19 cellular contexts compared by ENCODE assay signal in genomic region chr17:17817552-17817947, GRCh38. TPM values are rescaled to one million over a fixed set of nuclear protein-coding genes. Genes with fewer than 3 reads are reported as not detected.
DNase-seq lines count a peak whose midpoint lies in the region; ATAC-seq, FAIRE-seq and TF ChIP-seq lines count a peak whose summit lies in the region.
"Had no signal": no experiment of that assay in that cellular context is flagged by ENCODE, and none has a peak within 500 bp of the region (broad histone marks: within the 10 kb centered on the region; RNA-seq: fewer than 3 reads in every experiment).

No MANE protein-coding gene starts in this region.

- H3K36me3 ChIP-seq in gastrocnemius medialis, result peaks cover 0 to 44% of the 10 kb centered on the region in 2 donors
- H3K36me3 ChIP-seq: neural progenitor cell had no signal

- DNase-seq in A549 (ENCODE audit: low read depth in 1 of 2, low spot score in 1 of 2) (no peak), RWPE1 (ENCODE audit: low spot score) (no peak), dorsolateral prefrontal cortex (no peak), gastrocnemius medialis (no peak), pons (ENCODE audit: low spot score) (no peak), right cardiac atrium (no peak), NCI-H2227 treated with DMSO at 0.1 percent for 48 hours (lab: John Stamatoyannopoulos, UW) (no peak), HCEC 1CT (no peak)
- DNase-seq: activated CD4-positive, CD25-positive, alpha-beta regulatory T cell; activated CD8-positive, alpha-beta T cell treated with anti-CD3 and anti-CD28 coated beads for 36 hours; activated naive CD4-positive, alpha-beta T cell treated with anti-CD3 and anti-CD28 coated beads for 36 hours; activated T-cell treated with anti-CD3 and anti-CD28 coated beads, Interleukin-2, amount 50 U/mL, for 24 hours; glutamatergic neuron; NCI-H1436 treated with DMSO at 0.1 percent for 48 hours; stimulated activated CD4-positive, alpha-beta T cell treated with anti-CD3 and anti-CD28 coated beads, Interleukin-12 subunit alpha, Interleukin-12 subunit beta, amount 100 ng/mL, for 4 hours; T-helper 9 cell had no signal

- intact Hi-C loops in dorsolateral prefrontal cortex (cut with DNase I) (loop anchor here in 1 of 2 donors (10.0 kb wide), 1 partner anchor 97 kb away; no protein-coding TSS in a partner anchor), gastrocnemius medialis (cut with DNase I; ENCODE audit: low total_unique reads) (no loop called here), right cardiac atrium (cut with DNase I) (loop anchor here in 2 of 4 donors (10.0 kb wide), 2 partner anchors 97 to 133 kb away; partner anchors contain the start of gene RAI1 (in 1 of the 2))

- in situ Hi-C loops in gastrocnemius medialis (cut with MboI; ENCODE audit: low sequenced_read_pairs in 4 of 4), result no loop called here

- POLR2A ChIA-PET in A549 (lab: Yijun Ruan, JAX) (interaction anchor here (0.6 to 6.1 kb wide), 3 partner anchors 19 to 102 kb away, joined by 3 to 105 read pairs (median 5); partner anchors contain the start of gene SREBF1), RWPE1 (lab: Yijun Ruan, JAX; ENCODE audit: low non-redundant PET) (interaction anchor here (0.5 to 1.0 kb wide), 2 partner anchors 19 to 84 kb away, joined by 3 to 4 read pairs; no protein-coding TSS in a partner anchor)

- no peak for FAIRE-seq in A549 (lab: Jason Lieb, UNC)

- TF ChIP-seq CTCF in A549 (IDR thresholded peaks at IDR 0.05), result no peak
- TF ChIP-seq CTCF in RWPE1 (conservative IDR thresholded peaks at IDR 0.05; ENCODE audit: low read depth), result no peak
- no peak for TF ChIP-seq CTCF in dorsolateral prefrontal cortex (IDR thresholded peaks at IDR 0.05 in 54 of 56, conservative IDR thresholded peaks at IDR 0.05 in 2 of 56; ENCODE audit: low read depth in 1 of 56, partially characterized antibody in 56 of 56)
- no peak for TF ChIP-seq CTCF in gastrocnemius medialis (IDR thresholded peaks at IDR 0.05 in 4 of 5, conservative IDR thresholded peaks at IDR 0.05 in 1 of 5)

- no peak for TF ChIP-seq EP300 in A549 (IDR thresholded peaks at IDR 0.05)

- H3K9me3 ChIP-seq in A549, result no peaks in the 10 kb centered on the region
- no peaks in the 10 kb centered on the region for H3K9me3 ChIP-seq in gastrocnemius medialis
- H3K9me3 ChIP-seq in right cardiac atrium (ENCODE audit: control insufficient read depth, low read length), result no peaks in the 10 kb centered on the region
- H3K9me3 ChIP-seq: ascending aorta, MG63 had no signal

- no peaks in the 10 kb centered on the region for H3K27me3 ChIP-seq in dorsolateral prefrontal cortex
- H3K27me3 ChIP-seq in gastrocnemius medialis, result no peaks in the 10 kb centered on the region
- no peaks in the 10 kb centered on the region for H3K27me3 ChIP-seq in right cardiac atrium (ENCODE audit: control insufficient read depth, insufficient read depth)
- H3K27me3 ChIP-seq: ascending aorta, MG63, neural progenitor cell had no signal

- 78% methylated on average over 9 of the region's 10 CpGs for WGBS in A549 (ENCODE audit: missing lambda C conversion rate)
- 83% methylated on average over 10 of the region's 10 CpGs for WGBS in right cardiac atrium

- ATAC-seq in A549, result no peak
- no peak for ATAC-seq in gastrocnemius medialis
- no peak for ATAC-seq in right cardiac atrium
- ATAC-seq: activated CD8-positive, alpha-beta T cell treated with anti-CD3 and anti-CD28 coated beads for 36 hours had no signal

- peaks cover 76% of the 10 kb centered on the region for H3K4me1 ChIP-seq in A549
- H3K4me1 ChIP-seq in gastrocnemius medialis, result peaks cover 66 to 72% of the 10 kb centered on the region in 2 donors
- H3K4me1 ChIP-seq in right cardiac atrium (ENCODE audit: control insufficient read depth, insufficient read depth, low read length), result peaks cover 4% of the 10 kb centered on the region

- H3K27ac ChIP-seq in A549, result peak overlapping the region in 1 of 2 experiments; percentile 93; a peak in 4 of 6 replicates
- peak overlapping the region; percentile 97 for H3K27ac ChIP-seq in RWPE1
- H3K27ac ChIP-seq in dorsolateral prefrontal cortex, result peak overlapping the region in 44 of 59 donors; percentile 9 to 99 (median 85)
- peak overlapping the region; percentile 45 to 96 (median 90) for H3K27ac ChIP-seq in gastrocnemius medialis
- H3K27ac ChIP-seq in right cardiac atrium (ENCODE audit: low read length), result no peak overlapping the region
- H3K27ac ChIP-seq: ascending aorta, neural progenitor cell had no signal

- CTCF ChIA-PET in A549 (lab: Yijun Ruan, JAX) (interaction anchor here (1.2 to 30.5 kb wide), 5 partner anchors 4 to 138 kb away, joined by 5 to 859 read pairs (median 402); partner anchors contain the start of gene SREBF1), RWPE1 (lab: Yijun Ruan, JAX) (no interaction called here)

- H3K4me2 ChIP-seq in A549, result peak overlapping the region; percentile 100; the same call in 2 of the 3 replicates
- H3K4me2 ChIP-seq: neural progenitor cell had no signal

- no peak for TF ChIP-seq RAD21 in A549 (conservative IDR thresholded peaks at IDR 0.05 in 1 of 2, IDR thresholded peaks at IDR 0.05 in 1 of 2)

- H3K4me3 ChIP-seq in A549, result no peak overlapping the region
- no peak overlapping the region for H3K4me3 ChIP-seq in dorsolateral prefrontal cortex
- H3K4me3 ChIP-seq in gastrocnemius medialis, result no peak overlapping the region
- H3K4me3 ChIP-seq in right cardiac atrium (ENCODE audit: low read length), result no peak overlapping the region
- H3K4me3 ChIP-seq: ascending aorta, MG63, neural progenitor cell had no signal

- TF ChIP-seq POLR2A in A549 (IDR thresholded peaks at IDR 0.05; ENCODE audit: low read length), result no peak
- no peak for TF ChIP-seq POLR2A in gastrocnemius medialis (IDR thresholded peaks at IDR 0.05)

TF ChIP-seq in A549, 52 proteins besides CTCF, POLR2A, EP300 and RAD21:
- TF ChIP-seq FOXS1 (CRISPR knock-in tag; IDR thresholded peaks at IDR 0.05) (no peak), RFX5 (IDR thresholded peaks at IDR 0.05) (no peak), TP53 (CRISPR knock-in tag; IDR thresholded peaks at IDR 0.05) (no peak), GATA3 (IDR thresholded peaks at IDR 0.05; ENCODE audit: borderline replicate concordance) (no peak), CEBPB (IDR thresholded peaks at IDR 0.05) (no peak), ZFP36 (IDR thresholded peaks at IDR 0.05; ENCODE audit: borderline replicate concordance, partially characterized antibody) (no peak), EHMT2 (IDR thresholded peaks at IDR 0.05; ENCODE audit: low read depth) (no peak), NR3C1 (IDR thresholded peaks at IDR 0.05) (no peak)

RNA-seq across cellular contexts. Expression of gene SREBF1, which starts 19.2 kb away (rescaled TPM):
- polyA plus RNA-seq in A549 (2011; rRNA removed), result 47.4 and 54.6 TPM in 2 replicates
- 52.7 and 75.7 TPM in 2 replicates for polyA plus RNA-seq in A549 (2012; cell fraction: cytosol; rRNA removed)
- polyA plus RNA-seq in A549 (2012; cell fraction: nucleus; rRNA removed), result 415 and 599 TPM in 2 replicates
- 90.3 to 175 TPM (median 159 TPM) in 3 replicates for polyA plus RNA-seq in A549 (2017; fragmentation: RNase III; extraction: RNeasy Plus Mini Kit Qiagen cat#74134 plus additional on column Dnase treatment)
- 75.5 and 133 TPM in 2 replicates for polyA minus RNA-seq in A549 (2011; rRNA and poly(A)+ RNA removed)
- total RNA-seq in dorsolateral prefrontal cortex, result 100 to 1,000 TPM in 84 of 120 experiments, 10 to 100 TPM in 36; 57.2 to 359 (median 120) TPM
- total RNA-seq in gastrocnemius medialis, result 10 to 100 TPM; 11.1 to 64.5 (median 32.3) TPM
- total RNA-seq in right cardiac atrium, result 10 to 100 TPM; 28.7 to 41.6 (median 36.2) TPM
- 45.7 TPM for polyA plus RNA-seq in right cardiac atrium
